Comparison of ENCODE assay signal across 1 cellular context in the genomic region with DNA sequence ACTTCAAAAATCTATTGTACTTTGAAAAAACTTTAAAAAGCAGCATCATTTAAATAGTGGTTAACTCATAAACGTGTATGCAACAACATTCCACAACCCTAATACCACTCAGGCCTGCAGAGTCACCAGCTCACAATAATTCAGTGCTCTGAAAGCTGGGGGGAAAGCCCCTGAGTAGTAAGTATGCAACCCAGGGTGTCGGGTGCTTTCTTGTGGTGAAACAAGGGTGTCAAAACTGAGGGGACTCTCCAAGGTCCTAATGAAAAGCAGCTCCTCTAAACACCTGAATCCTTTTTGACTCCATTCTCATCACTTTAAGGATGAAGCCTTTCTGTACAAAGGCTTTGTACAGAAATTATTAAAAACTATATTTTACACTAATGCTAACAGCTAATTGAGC.
TF ChIP-seq lines count a peak whose summit lies in the region.

No MANE protein-coding gene starts in this region.

TF ChIP-seq in GM12878, 131 proteins besides CTCF, POLR2A, EP300 and RAD21 (continued from another document):
- TF ChIP-seq, protein P1, sequence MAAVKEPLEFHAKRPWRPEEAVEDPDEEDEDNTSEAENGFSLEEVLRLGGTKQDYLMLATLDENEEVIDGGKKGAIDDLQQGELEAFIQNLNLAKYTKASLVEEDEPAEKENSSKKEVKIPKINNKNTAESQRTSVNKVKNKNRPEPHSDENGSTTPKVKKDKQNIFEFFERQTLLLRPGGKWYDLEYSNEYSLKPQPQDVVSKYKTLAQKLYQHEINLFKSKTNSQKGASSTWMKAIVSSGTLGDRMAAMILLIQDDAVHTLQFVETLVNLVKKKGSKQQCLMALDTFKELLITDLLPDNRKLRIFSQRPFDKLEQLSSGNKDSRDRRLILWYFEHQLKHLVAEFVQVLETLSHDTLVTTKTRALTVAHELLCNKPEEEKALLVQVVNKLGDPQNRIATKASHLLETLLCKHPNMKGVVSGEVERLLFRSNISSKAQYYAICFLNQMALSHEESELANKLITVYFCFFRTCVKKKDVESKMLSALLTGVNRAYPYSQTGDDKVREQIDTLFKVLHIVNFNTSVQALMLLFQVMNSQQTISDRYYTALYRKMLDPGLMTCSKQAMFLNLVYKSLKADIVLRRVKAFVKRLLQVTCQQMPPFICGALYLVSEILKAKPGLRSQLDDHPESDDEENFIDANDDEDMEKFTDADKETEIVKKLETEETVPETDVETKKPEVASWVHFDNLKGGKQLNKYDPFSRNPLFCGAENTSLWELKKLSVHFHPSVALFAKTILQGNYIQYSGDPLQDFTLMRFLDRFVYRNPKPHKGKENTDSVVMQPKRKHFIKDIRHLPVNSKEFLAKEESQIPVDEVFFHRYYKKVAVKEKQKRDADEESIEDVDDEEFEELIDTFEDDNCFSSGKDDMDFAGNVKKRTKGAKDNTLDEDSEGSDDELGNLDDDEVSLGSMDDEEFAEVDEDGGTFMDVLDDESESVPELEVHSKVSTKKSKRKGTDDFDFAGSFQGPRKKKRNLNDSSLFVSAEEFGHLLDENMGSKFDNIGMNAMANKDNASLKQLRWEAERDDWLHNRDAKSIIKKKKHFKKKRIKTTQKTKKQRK (IDR thresholded peaks at IDR 0.05; ENCODE audit: low read depth, low read length), result no peak
- TF ChIP-seq, protein P2, sequence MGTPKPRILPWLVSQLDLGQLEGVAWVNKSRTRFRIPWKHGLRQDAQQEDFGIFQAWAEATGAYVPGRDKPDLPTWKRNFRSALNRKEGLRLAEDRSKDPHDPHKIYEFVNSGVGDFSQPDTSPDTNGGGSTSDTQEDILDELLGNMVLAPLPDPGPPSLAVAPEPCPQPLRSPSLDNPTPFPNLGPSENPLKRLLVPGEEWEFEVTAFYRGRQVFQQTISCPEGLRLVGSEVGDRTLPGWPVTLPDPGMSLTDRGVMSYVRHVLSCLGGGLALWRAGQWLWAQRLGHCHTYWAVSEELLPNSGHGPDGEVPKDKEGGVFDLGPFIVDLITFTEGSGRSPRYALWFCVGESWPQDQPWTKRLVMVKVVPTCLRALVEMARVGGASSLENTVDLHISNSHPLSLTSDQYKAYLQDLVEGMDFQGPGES (IDR thresholded peaks at IDR 0.05), result no peak
- TF ChIP-seq EZH2 (IDR thresholded peaks at IDR 0.05; ENCODE audit: borderline replicate concordance, control insufficient read depth, low read depth, low read length) (no peak), ZNF217 (IDR thresholded peaks at IDR 0.05) (no peak), TCF7 (IDR thresholded peaks at IDR 0.05; ENCODE audit: borderline replicate concordance) (peak; percentile 98), ETV6 (conservative IDR thresholded peaks at IDR 0.05 in 1 of 2, IDR thresholded peaks at IDR 0.05 in 1 of 2; ENCODE audit: borderline replicate concordance in 1 of 2, low read depth in 1 of 2) (no peak), RAD51 (IDR thresholded peaks at IDR 0.05) (peak; percentile 22; the same call in 1 of the 2 replicates), MTA2 (IDR thresholded peaks at IDR 0.05; ENCODE audit: low read depth) (peak; percentile 79; the same call in 1 of the 2 replicates), SREBF2 (IDR thresholded peaks at IDR 0.05; ENCODE audit: low read length) (no peak), ZZZ3 (IDR thresholded peaks at IDR 0.05; ENCODE audit: control insufficient read depth, insufficient read length, low read depth) (no peak), YBX1 (IDR thresholded peaks at IDR 0.05) (no peak), CREM (IDR thresholded peaks at IDR 0.05; ENCODE audit: low read depth) (peak; percentile 44; the same call in 1 of the 2 replicates), JUNB (IDR thresholded peaks at IDR 0.05) (peak; percentile 75), BCL11A (IDR thresholded peaks at IDR 0.05; ENCODE audit: low read depth, low read length) (peak; percentile 64), CBX3 (IDR thresholded peaks at IDR 0.05; ENCODE audit: borderline replicate concordance, low read depth) (no peak), SPI1 (IDR thresholded peaks at IDR 0.05; ENCODE audit: borderline replicate concordance, insufficient read depth, low read depth, low read length) (no peak), IKZF1 (conservative IDR thresholded peaks at IDR 0.05) (peak; percentile 66), ATF7 (IDR thresholded peaks at IDR 0.05; ENCODE audit: low read depth) (peak; percentile 55; the same call in 1 of the 2 replicates), CBFB (IDR thresholded peaks at IDR 0.05; ENCODE audit: low read depth) (peak; percentile 46; the same call in 1 of the 2 replicates), STAT3 (IDR thresholded peaks at IDR 0.05; ENCODE audit: low read depth, low read length) (no peak), SMC3 (IDR thresholded peaks at IDR 0.05; ENCODE audit: borderline replicate concordance, low read length) (peak; percentile 29; the same call in 1 of the 2 replicates), IRF4 (IDR thresholded peaks at IDR 0.05; ENCODE audit: low read depth, low read length) (peak; percentile 66), TCF3 (IDR thresholded peaks at IDR 0.05; ENCODE audit: borderline replicate concordance, insufficient read depth, low read depth, low read length) (no peak), NFXL1 (IDR thresholded peaks at IDR 0.05; ENCODE audit: borderline replicate concordance) (no peak), RUNX3 (IDR thresholded peaks at IDR 0.05; ENCODE audit: low read length) (peak; percentile 96), DPF2 (IDR thresholded peaks at IDR 0.05) (peak; percentile 63; the same call in 1 of the 2 replicates), SUPT20H (IDR thresholded peaks at IDR 0.05; ENCODE audit: borderline replicate concordance, control insufficient read depth, low read depth, low read length) (no peak), CHD2 (IDR thresholded peaks at IDR 0.05; ENCODE audit: borderline replicate concordance, low read depth, low read length) (peak; percentile 41; the same call in 1 of the 2 replicates), JUND (IDR thresholded peaks at IDR 0.05; ENCODE audit: low read depth, low read length) (no peak), NFIC (IDR thresholded peaks at IDR 0.05; ENCODE audit: low read depth, low read length) (peak; percentile 59; the same call in 1 of the 2 replicates)
- TF ChIP-seq, protein P3, sequence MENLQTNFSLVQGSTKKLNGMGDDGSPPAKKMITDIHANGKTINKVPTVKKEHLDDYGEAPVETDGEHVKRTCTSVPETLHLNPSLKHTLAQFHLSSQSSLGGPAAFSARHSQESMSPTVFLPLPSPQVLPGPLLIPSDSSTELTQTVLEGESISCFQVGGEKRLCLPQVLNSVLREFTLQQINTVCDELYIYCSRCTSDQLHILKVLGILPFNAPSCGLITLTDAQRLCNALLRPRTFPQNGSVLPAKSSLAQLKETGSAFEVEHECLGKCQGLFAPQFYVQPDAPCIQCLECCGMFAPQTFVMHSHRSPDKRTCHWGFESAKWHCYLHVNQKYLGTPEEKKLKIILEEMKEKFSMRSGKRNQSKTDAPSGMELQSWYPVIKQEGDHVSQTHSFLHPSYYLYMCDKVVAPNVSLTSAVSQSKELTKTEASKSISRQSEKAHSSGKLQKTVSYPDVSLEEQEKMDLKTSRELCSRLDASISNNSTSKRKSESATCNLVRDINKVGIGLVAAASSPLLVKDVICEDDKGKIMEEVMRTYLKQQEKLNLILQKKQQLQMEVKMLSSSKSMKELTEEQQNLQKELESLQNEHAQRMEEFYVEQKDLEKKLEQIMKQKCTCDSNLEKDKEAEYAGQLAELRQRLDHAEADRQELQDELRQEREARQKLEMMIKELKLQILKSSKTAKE (IDR thresholded peaks at IDR 0.05; ENCODE audit: low read depth, poor library complexity, severe bottlenecking), result peak; percentile 58
- TF ChIP-seq, protein P4, sequence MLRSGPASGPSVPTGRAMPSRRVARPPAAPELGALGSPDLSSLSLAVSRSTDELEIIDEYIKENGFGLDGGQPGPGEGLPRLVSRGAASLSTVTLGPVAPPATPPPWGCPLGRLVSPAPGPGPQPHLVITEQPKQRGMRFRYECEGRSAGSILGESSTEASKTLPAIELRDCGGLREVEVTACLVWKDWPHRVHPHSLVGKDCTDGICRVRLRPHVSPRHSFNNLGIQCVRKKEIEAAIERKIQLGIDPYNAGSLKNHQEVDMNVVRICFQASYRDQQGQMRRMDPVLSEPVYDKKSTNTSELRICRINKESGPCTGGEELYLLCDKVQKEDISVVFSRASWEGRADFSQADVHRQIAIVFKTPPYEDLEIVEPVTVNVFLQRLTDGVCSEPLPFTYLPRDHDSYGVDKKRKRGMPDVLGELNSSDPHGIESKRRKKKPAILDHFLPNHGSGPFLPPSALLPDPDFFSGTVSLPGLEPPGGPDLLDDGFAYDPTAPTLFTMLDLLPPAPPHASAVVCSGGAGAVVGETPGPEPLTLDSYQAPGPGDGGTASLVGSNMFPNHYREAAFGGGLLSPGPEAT (IDR thresholded peaks at IDR 0.05; ENCODE audit: low read depth), result peak; percentile 94
- TF ChIP-seq, protein P5, sequence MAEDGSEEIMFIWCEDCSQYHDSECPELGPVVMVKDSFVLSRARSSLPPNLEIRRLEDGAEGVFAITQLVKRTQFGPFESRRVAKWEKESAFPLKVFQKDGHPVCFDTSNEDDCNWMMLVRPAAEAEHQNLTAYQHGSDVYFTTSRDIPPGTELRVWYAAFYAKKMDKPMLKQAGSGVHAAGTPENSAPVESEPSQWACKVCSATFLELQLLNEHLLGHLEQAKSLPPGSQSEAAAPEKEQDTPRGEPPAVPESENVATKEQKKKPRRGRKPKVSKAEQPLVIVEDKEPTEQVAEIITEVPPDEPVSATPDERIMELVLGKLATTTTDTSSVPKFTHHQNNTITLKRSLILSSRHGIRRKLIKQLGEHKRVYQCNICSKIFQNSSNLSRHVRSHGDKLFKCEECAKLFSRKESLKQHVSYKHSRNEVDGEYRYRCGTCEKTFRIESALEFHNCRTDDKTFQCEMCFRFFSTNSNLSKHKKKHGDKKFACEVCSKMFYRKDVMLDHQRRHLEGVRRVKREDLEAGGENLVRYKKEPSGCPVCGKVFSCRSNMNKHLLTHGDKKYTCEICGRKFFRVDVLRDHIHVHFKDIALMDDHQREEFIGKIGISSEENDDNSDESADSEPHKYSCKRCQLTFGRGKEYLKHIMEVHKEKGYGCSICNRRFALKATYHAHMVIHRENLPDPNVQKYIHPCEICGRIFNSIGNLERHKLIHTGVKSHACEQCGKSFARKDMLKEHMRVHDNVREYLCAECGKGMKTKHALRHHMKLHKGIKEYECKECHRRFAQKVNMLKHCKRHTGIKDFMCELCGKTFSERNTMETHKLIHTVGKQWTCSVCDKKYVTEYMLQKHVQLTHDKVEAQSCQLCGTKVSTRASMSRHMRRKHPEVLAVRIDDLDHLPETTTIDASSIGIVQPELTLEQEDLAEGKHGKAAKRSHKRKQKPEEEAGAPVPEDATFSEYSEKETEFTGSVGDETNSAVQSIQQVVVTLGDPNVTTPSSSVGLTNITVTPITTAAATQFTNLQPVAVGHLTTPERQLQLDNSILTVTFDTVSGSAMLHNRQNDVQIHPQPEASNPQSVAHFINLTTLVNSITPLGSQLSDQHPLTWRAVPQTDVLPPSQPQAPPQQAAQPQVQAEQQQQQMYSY (CRISPR knock-in tag; IDR thresholded peaks at IDR 0.05), result no peak
- TF ChIP-seq, protein P6, sequence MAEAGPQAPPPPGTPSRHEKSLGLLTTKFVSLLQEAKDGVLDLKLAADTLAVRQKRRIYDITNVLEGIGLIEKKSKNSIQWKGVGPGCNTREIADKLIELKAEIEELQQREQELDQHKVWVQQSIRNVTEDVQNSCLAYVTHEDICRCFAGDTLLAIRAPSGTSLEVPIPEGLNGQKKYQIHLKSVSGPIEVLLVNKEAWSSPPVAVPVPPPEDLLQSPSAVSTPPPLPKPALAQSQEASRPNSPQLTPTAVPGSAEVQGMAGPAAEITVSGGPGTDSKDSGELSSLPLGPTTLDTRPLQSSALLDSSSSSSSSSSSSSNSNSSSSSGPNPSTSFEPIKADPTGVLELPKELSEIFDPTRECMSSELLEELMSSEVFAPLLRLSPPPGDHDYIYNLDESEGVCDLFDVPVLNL (IDR thresholded peaks at IDR 0.05; ENCODE audit: low read depth, low read length), result no peak
- TF ChIP-seq, protein P7, sequence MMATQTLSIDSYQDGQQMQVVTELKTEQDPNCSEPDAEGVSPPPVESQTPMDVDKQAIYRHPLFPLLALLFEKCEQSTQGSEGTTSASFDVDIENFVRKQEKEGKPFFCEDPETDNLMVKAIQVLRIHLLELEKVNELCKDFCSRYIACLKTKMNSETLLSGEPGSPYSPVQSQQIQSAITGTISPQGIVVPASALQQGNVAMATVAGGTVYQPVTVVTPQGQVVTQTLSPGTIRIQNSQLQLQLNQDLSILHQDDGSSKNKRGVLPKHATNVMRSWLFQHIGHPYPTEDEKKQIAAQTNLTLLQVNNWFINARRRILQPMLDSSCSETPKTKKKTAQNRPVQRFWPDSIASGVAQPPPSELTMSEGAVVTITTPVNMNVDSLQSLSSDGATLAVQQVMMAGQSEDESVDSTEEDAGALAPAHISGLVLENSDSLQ (IDR thresholded peaks at IDR 0.05), result 0 out of 2 replicates have a peak, but pooled peaks have one; percentile 18
- TF ChIP-seq, protein P8, sequence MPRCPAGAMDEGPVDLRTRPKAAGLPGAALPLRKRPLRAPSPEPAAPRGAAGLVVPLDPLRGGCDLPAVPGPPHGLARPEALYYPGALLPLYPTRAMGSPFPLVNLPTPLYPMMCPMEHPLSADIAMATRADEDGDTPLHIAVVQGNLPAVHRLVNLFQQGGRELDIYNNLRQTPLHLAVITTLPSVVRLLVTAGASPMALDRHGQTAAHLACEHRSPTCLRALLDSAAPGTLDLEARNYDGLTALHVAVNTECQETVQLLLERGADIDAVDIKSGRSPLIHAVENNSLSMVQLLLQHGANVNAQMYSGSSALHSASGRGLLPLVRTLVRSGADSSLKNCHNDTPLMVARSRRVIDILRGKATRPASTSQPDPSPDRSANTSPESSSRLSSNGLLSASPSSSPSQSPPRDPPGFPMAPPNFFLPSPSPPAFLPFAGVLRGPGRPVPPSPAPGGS (IDR thresholded peaks at IDR 0.05; ENCODE audit: borderline replicate concordance, insufficient read depth, low read depth, low read length, poor library complexity, severe bottlenecking), result peak; percentile 84
